ENCODE assay signal across 1 cellular context in genomic region chr3:133915685-133916639, GRCh38.
TF ChIP-seq lines count a peak whose summit lies in the region.

No MANE protein-coding gene starts in this region.

TF ChIP-seq in IMR-90, 13 proteins besides CTCF, POLR2A, EP300 and RAD21 (continued from another document):
- no peak for TF ChIP-seq USF2 (IDR thresholded peaks at IDR 0.05; ENCODE audit: low read depth, low read length)
- no peak for TF ChIP-seq ELK1 (IDR thresholded peaks at IDR 0.05; ENCODE audit: borderline replicate concordance, low read depth, low read length)
- no peak for TF ChIP-seq RFX5 (IDR thresholded peaks at IDR 0.05; ENCODE audit: low read depth, low read length)
